Comparison of ENCODE assay signal across 14 cellular contexts in genomic region chr7:28989596-28989980, GRCh38. TPM values are rescaled to one million over a fixed set of nuclear protein-coding genes. Genes with fewer than 3 reads are reported as not detected.
DNase-seq lines count a peak whose midpoint lies in the region; ATAC-seq and TF ChIP-seq lines count a peak whose summit lies in the region.
"Had no signal": no experiment of that assay in that cellular context is flagged by ENCODE, and none has a peak within 500 bp of the region (broad histone marks: within the 10 kb centered on the region; RNA-seq: fewer than 3 reads in every experiment).

No MANE protein-coding gene starts in this region.

- intact Hi-C loops in left ventricle myocardium inferior (cut with micrococcal nuclease) (no loop called here), cardiac septum (cut with DNase I) (loop anchor here (5.0 kb wide), 1 partner anchor 48 kb away; no protein-coding TSS in a partner anchor), esophagus squamous epithelium (cut with DNase I) (no loop called here)

- no peaks in the 10 kb centered on the region for H3K36me3 ChIP-seq in left ventricle myocardium inferior
- no peaks in the 10 kb centered on the region for H3K36me3 ChIP-seq in esophagus squamous epithelium
- no peaks in the 10 kb centered on the region for H3K36me3 ChIP-seq in osteoblast (ENCODE audit: insufficient read depth, low read length)
- H3K36me3 ChIP-seq: BLaER1 treated with 17β-estradiol and CSF1 and Interleukin-3, amounts not matched to agents 10 nM and 100 nM had no signal

- H3K9me3 ChIP-seq in left ventricle myocardium inferior (replicated peaks) (no peaks in the 10 kb centered on the region), esophagus squamous epithelium (no peaks in the 10 kb centered on the region), osteoblast (ENCODE audit: low read depth, low read length) (no peaks in the 10 kb centered on the region)

- no peak for ATAC-seq in GM21825 (IDR thresholded peaks at IDR 0.05; ENCODE audit: unreplicated experiment)
- no peak for ATAC-seq in HG02870 (IDR thresholded peaks at IDR 0.05; ENCODE audit: unreplicated experiment)

- TF ChIP-seq CTCF in left ventricle myocardium inferior (IDR thresholded peaks at IDR 0.05; ENCODE audit: borderline replicate concordance): no peak
- TF ChIP-seq CTCF in esophagus squamous epithelium (IDR thresholded peaks at IDR 0.05): no peak
- TF ChIP-seq CTCF in osteoblast (IDR thresholded peaks at IDR 0.05; ENCODE audit: extremely low read depth, low read depth, low read length): no peak
- no peak for TF ChIP-seq CTCF in GM20000 (IDR thresholded peaks at IDR 0.05; ENCODE audit: extremely low read depth, missing control alignments)

- no peaks in the 10 kb centered on the region for H3K79me2 ChIP-seq in osteoblast (ENCODE audit: insufficient read depth, low read length)

- no peaks in the 10 kb centered on the region for H4K20me1 ChIP-seq in osteoblast (ENCODE audit: insufficient read depth, low read length)
- H4K20me1 ChIP-seq: BLaER1 treated with 17β-estradiol and CSF1 and Interleukin-3, amounts not matched to agents 10 nM and 100 nM had no signal

- H3K27me3 ChIP-seq in left ventricle myocardium inferior (ENCODE audit: low read depth) (no peaks in the 10 kb centered on the region), esophagus squamous epithelium (no peaks in the 10 kb centered on the region), osteoblast (ENCODE audit: insufficient read depth, low read length) (peaks cover 7% of the 10 kb centered on the region)
- H3K27me3 ChIP-seq: BLaER1 treated with 17β-estradiol and CSF1 and Interleukin-3, amounts not matched to agents 10 nM and 100 nM had no signal

- no peak for TF ChIP-seq POLR2A in esophagus squamous epithelium (IDR thresholded peaks at IDR 0.05)

- H3K27ac ChIP-seq in left ventricle myocardium inferior (replicated peaks): peak overlapping the region; percentile 76
- H3K27ac ChIP-seq in esophagus squamous epithelium: peak overlapping the region; percentile 42 to 89 (median 81)
- peak overlapping the region; percentile 68 for H3K27ac ChIP-seq in osteoblast (ENCODE audit: low read depth, low read length)
- H3K27ac ChIP-seq: BLaER1 treated with 17β-estradiol and CSF1 and Interleukin-3, amounts not matched to agents 10 nM and 100 nM; SK-N-MC had no signal

- peak overlapping the region; percentile 30 for H3K4me2 ChIP-seq in osteoblast (ENCODE audit: insufficient read depth, low read length)
- H3K4me2 ChIP-seq: BLaER1 treated with 17β-estradiol and CSF1 and Interleukin-3, amounts not matched to agents 10 nM and 100 nM had no signal

- DNase-seq in left ventricle myocardium inferior: no peak
- no peak for DNase-seq in cardiac septum (ENCODE audit: low spot score)
- DNase-seq in esophagus squamous epithelium (lab: John Stamatoyannopoulos, UW): no peak
- no peak for DNase-seq in osteoblast (ENCODE audit: insufficient read length, low spot score, missing footprints)
- DNase-seq in GM20000 (ENCODE audit: low spot score): no peak
- DNase-seq in activated CD4-positive, alpha-beta T cell treated with anti-CD3 and anti-CD28 coated beads for 4 hours: no peak
- DNase-seq: 8988T, MV-4-11, NCI-H1436, NCI-H345 had no signal

- H2AFZ ChIP-seq in osteoblast (ENCODE audit: low read length): no peak overlapping the region

- H3K4me1 ChIP-seq in left ventricle myocardium inferior (peaks cover 61% of the 10 kb centered on the region), esophagus squamous epithelium (peaks cover 51 to 62% (median 55%) of the 10 kb centered on the region in 3 donors), osteoblast (ENCODE audit: insufficient read depth, low read length) (peaks cover 38% of the 10 kb centered on the region)

- WGBS in esophagus squamous epithelium, 2 donors: 70 to 74% methylated on average over 3 of the region's 3 CpGs

- no peak overlapping the region for H3K4me3 ChIP-seq in left ventricle myocardium inferior
- H3K4me3 ChIP-seq in esophagus squamous epithelium: no peak overlapping the region
- H3K4me3 ChIP-seq in osteoblast (ENCODE audit: insufficient read depth, low read length): no peak overlapping the region
- H3K4me3 ChIP-seq: BLaER1 treated with 17β-estradiol and CSF1 and Interleukin-3, amounts not matched to agents 10 nM and 100 nM; SK-N-MC had no signal

RNA-seq across cellular contexts. Expression of gene TRIL, which starts 31.5 kb away (rescaled TPM):
- total RNA-seq in left ventricle myocardium inferior (1.9 TPM), cardiac septum (2.6 TPM), esophagus squamous epithelium (1 to 10 TPM; 1.4 to 6.5 (median 2.1) TPM), osteoblast (0.29 and 0.36 TPM in 2 replicates)
